In genomic region chr2:193072647-193073046, GRCh38 we compare ENCODE assay signal across 30 cellular contexts.
"Had no signal": no experiment of that assay in that cellular context is flagged by ENCODE, and none has a peak within 500 bp of the region (broad histone marks: within the 10 kb centered on the region; RNA-seq: fewer than 3 reads in every experiment).

No MANE protein-coding gene starts in this region.

- H3K36me3 ChIP-seq: adrenal gland, ascending aorta, breast epithelium, cardiac muscle cell, colonic mucosa, esophagus squamous epithelium, gastroesophageal sphincter had no signal

- H3K9me3 ChIP-seq: adrenal gland, ascending aorta, colonic mucosa, gastroesophageal sphincter had no signal

- H3K27ac ChIP-seq: adrenal gland, ascending aorta, breast epithelium, cardiac muscle cell, colonic mucosa, epithelial cell of prostate, esophagus squamous epithelium, gastroesophageal sphincter had no signal

- DNase-seq: activated CD4-positive, alpha-beta memory T cell treated with anti-CD3 and anti-CD28 coated beads, Interleukin-2, amount 10 ng/mL, durations not matched to agents 7 days and 5 days; activated CD4-positive, alpha-beta T cell treated with anti-CD3 and anti-CD28 coated beads for 1 hour; activated CD4-positive, alpha-beta T cell treated with anti-CD3 and anti-CD28 coated beads for 4 hours; activated CD4-positive, alpha-beta T cell treated with anti-CD3 and anti-CD28 coated beads, Interleukin-2, amount 10 ng/mL, durations not matched to agents 7 days and 5 days; activated CD4-positive, alpha-beta T cell treated with anti-CD3 and anti-CD28 coated beads, Interleukin-2, amount 50 U/mL, for 4 hours; activated CD8-positive, alpha-beta memory T cell treated with anti-CD3 and anti-CD28 coated beads, Interleukin-2, amount 50 U/mL, for 48 hours; activated gamma-delta T cell; activated naive CD4-positive, alpha-beta T cell; activated naive CD4-positive, alpha-beta T cell treated with anti-CD3 and anti-CD28 coated beads, Interleukin-2, amount 10 ng/mL, durations not matched to agents 7 days and 5 days; activated naive CD8-positive, alpha-beta T cell treated with anti-CD3 and anti-CD28 coated beads for 36 hours; activated naive CD8-positive, alpha-beta T cell treated with anti-CD3 and anti-CD28 coated beads, Interleukin-2, amount 50 U/mL, for 24 hours; activated T-cell treated with anti-CD3 and anti-CD28 coated beads for 4 hours; activated T-cell treated with anti-CD3 and anti-CD28 coated beads, Interleukin-2, amount 50 U/mL, for 24 hours; activated T-cell treated with anti-CD3 and anti-CD28 coated beads, Interleukin-2, amount 50 U/mL, for 72 hours; adrenal gland; amygdala; central memory CD4-positive, alpha-beta T cell; cerebellar nuclear complex; colonic mucosa; effector CD8-positive, alpha-beta T cell; esophagus squamous epithelium; foreskin melanocyte; T-helper 1 cell; T-helper 17 cell; T1000 had no signal

- ATAC-seq: activated naive CD8-positive, alpha-beta T cell treated with anti-CD3 and anti-CD28 coated beads, Interleukin-2, amount 50 U/mL, for 24 hours; activated T-cell treated with anti-CD3 and anti-CD28 coated beads, Interleukin-2, amount 50 U/mL, for 72 hours; gastroesophageal sphincter; T-helper 17 cell had no signal

- H3K4me3 ChIP-seq: adrenal gland, ascending aorta, breast epithelium, cardiac muscle cell, colonic mucosa, esophagus squamous epithelium, gastroesophageal sphincter had no signal

- H3K4me1 ChIP-seq: adrenal gland, ascending aorta, breast epithelium, colonic mucosa, esophagus squamous epithelium, gastroesophageal sphincter had no signal

- H3K27me3 ChIP-seq: adrenal gland, ascending aorta, breast epithelium, cardiac muscle cell, colonic mucosa, esophagus squamous epithelium, gastroesophageal sphincter had no signal
